Comparison of ENCODE assay signal across 12 cellular contexts in the genomic region with DNA sequence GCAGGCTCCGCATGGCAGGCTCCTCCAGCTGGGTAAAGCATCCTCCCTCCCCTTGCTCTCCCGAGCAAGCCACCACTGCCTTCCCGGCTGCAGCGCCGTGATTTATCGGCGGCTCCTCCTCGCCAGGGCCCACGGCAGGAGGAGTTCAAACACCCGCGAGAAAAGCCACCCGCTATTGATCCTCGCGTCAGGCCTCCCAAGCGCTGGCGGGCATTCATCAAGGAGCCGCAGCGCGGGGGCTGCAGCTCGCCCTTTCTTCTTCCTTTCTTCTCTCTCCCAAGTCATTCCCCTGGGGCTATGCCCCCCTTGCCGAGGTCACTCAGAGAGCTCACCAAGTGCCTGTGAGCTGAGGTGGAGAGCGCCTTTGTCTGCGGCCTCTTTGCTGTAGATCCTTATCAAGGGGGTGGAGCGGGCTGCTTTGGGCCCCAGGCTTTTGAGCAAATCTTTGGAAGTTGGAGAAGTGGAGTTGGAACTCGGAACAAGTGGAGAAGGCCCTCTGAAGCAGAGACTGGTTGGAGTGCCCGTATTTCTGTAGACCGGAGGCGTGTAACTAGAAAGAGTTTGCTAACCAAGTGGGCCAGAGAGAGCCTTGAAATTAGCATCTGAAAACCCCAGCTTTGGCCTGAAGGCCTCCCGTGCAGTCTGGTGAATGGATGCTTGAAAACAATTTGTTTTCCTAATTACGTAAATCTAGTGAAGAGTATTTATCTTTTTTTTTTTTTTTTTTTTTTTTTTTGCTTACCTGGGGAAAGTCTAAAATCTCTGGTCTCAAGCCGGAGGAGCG.
DNase-seq lines count a peak whose midpoint lies in the region; ATAC-seq, FAIRE-seq and TF ChIP-seq lines count a peak whose summit lies in the region.
"Had no signal": no experiment of that assay in that cellular context is flagged by ENCODE, and none has a peak within 500 bp of the region (broad histone marks: within the 10 kb centered on the region; RNA-seq: fewer than 3 reads in every experiment).

No MANE protein-coding gene starts in this region.

- H3K27me3 Mint-ChIP-seq in nephron progenitor cell (ENCODE audit: low read depth, poor library complexity), result peaks cover 13% of the 10 kb centered on the region

- H3K23ac ChIP-seq in H1 (ENCODE audit: insufficient read length), result no peak overlapping the region

- FAIRE-seq in H1 (lab: Jason Lieb, UNC), result peak; percentile 58
- FAIRE-seq: bronchial epithelial cell had no signal

- H2AFZ ChIP-seq in H1 (ENCODE audit: low read length), result no peak overlapping the region

- no peak overlapping the region for H2BK12ac ChIP-seq in H1 (ENCODE audit: low read depth, low read length)

- peak overlapping the region; percentile 97 for H3K27ac Mint-ChIP-seq in nephron progenitor cell

- H2BK20ac ChIP-seq in H1 (ENCODE audit: low read length), result no peak overlapping the region

- H3K9ac ChIP-seq in HUES48 (ENCODE audit: low read depth, low read length) (peak overlapping the region; percentile 42; the same call in 1 of the 2 replicates), H1 (replicated peaks in 1 of 4; ENCODE audit: extremely low read depth in 1 of 4, low read depth in 3 of 4, low read length in 3 of 4) (no peak overlapping the region; a peak in 2 of 7 replicates)
- H3K9ac ChIP-seq: KMS-11 had no signal

- H3K9me3 ChIP-seq in BE2C (no peaks in the 10 kb centered on the region), HUES48 (ENCODE audit: control insufficient read depth, insufficient read depth, low read length) (no peaks in the 10 kb centered on the region), H1 (ENCODE audit: insufficient read depth in 2 of 2, low read depth in 1 of 2, low read length in 1 of 2) (no peaks in the 10 kb centered on the region)

- DNase-seq in BE2C, result peak; percentile 51
- peak in 1 of 2 experiments; percentile 77 for DNase-seq in H1 (ENCODE audit: low read depth in 1 of 2, low spot score in 2 of 2)
- DNase-seq in nephron progenitor cell, result peak; percentile 76
- no peak for DNase-seq in glomerular visceral epithelial cell (ENCODE audit: extremely low spot score)
- no peak for DNase-seq in AG20443 (ENCODE audit: low spot score)
- DNase-seq: NCI-H510A treated with DMSO at 0.1 percent for 48 hours had no signal

- H2BK120ac ChIP-seq in H1 (replicated peaks; ENCODE audit: low read depth, low read length), result no peak overlapping the region

- peak overlapping the region; percentile 95 for H3K27ac ChIP-seq in HUES48 (ENCODE audit: low read depth, low read length)
- 0 out of 2 replicates have a peak overlapping the region, but pooled peaks have one; percentile 6 for H3K27ac ChIP-seq in H1 (ENCODE audit: low read depth, low read length)
- H3K27ac ChIP-seq: C4-2B, KMS-11 had no signal

- peaks cover 0 to 9% of the 10 kb centered on the region in 2 experiments; a peak in 1 of 4 replicates for H3K79me2 ChIP-seq in H1 (ENCODE audit: control insufficient read depth in 1 of 2, insufficient read depth in 2 of 2, low read length in 2 of 2)

- H3K9me3 Mint-ChIP-seq in nephron progenitor cell, result no peaks in the 10 kb centered on the region

- peaks cover 82% of the 10 kb centered on the region for H3K4me1 Mint-ChIP-seq in nephron progenitor cell

- H3K23me2 ChIP-seq in H1 (ENCODE audit: low read depth, low read length), result peaks cover 12% of the 10 kb centered on the region; the same call in 1 of the 2 replicates

- 3% methylated on average over 32 of the region's 32 CpGs; no CpG with 5 or more reads in 1 of the 2 experiments for WGBS in H1 (ENCODE audit: extremely low coverage in 1 of 2, insufficient coverage in 1 of 2, insufficient read length in 1 of 2, insufficient replicate concordance in 2 of 2, low coverage in 1 of 2, low lambda C conversion rate in 2 of 2, missing lambda C conversion rate in 1 of 2), 2 experiments

- H4K5ac ChIP-seq in H1 (ENCODE audit: insufficient read length, low read depth, low read length), result no peak overlapping the region

- H2BK15ac ChIP-seq in H1 (ENCODE audit: low read length), result no peak overlapping the region

- peak overlapping the region; percentile 87; the same call in 1 of the 2 replicates for H4K8ac ChIP-seq in H1 (ENCODE audit: extremely low read depth, insufficient read depth, low read length)

- TF ChIP-seq RAD21 in H1 (IDR thresholded peaks at IDR 0.05 in 1 of 2, conservative IDR thresholded peaks at IDR 0.05 in 1 of 2; ENCODE audit: low read depth in 2 of 2, low read length in 2 of 2), result no peak

- TF ChIP-seq EP300 in H1 (IDR thresholded peaks at IDR 0.05; ENCODE audit: borderline replicate concordance in 1 of 2, low read depth in 2 of 2, low read length in 2 of 2), result no peak

- H2AK5ac ChIP-seq in H1 (ENCODE audit: low read depth, low read length), result no peak overlapping the region

- H4K20me1 ChIP-seq in H1 (replicated peaks in 1 of 2; ENCODE audit: control insufficient read depth in 1 of 2, insufficient read depth in 2 of 2, low read length in 2 of 2), result peaks cover 50 to 66% of the 10 kb centered on the region in 2 experiments

- H3K4me2 ChIP-seq in H1 (ENCODE audit: insufficient read depth in 1 of 2, low read depth in 2 of 2, low read length in 2 of 2), result peak overlapping the region; percentile 66 to 79

- no peak overlapping the region; the same call in 1 of the 2 replicates for H3K18ac ChIP-seq in H1 (ENCODE audit: extremely low read depth, low read length)

- POLR2A ChIA-PET in H1 (lab: Charles Lee; ENCODE audit: partially characterized antibody), result interaction anchor here (1.6 to 2.5 kb wide), 3 partner anchors 11 to 24 kb away, joined by 4 to 12 read pairs (median 9); no protein-coding TSS in a partner anchor

- H2BK5ac ChIP-seq in H1 (ENCODE audit: low read depth, low read length), result no peak overlapping the region

- peaks cover 15% of the 10 kb centered on the region for H3K36me3 ChIP-seq in BE2C
- H3K36me3 ChIP-seq in HUES48 (ENCODE audit: control insufficient read depth, insufficient read depth, low read length), result no peaks in the 10 kb centered on the region
- H3K36me3 ChIP-seq in H1 (ENCODE audit: control insufficient read depth in 2 of 4, insufficient read depth in 4 of 4, low read length in 3 of 4), result no peaks in the 10 kb centered on the region

- H3K4me3 ChIP-seq in BE2C (ENCODE audit: low read depth, low read length), result peak overlapping the region; percentile 33
- H3K4me3 ChIP-seq in HUES48 (ENCODE audit: low read depth, low read length), result peak overlapping the region; percentile 47
- H3K4me3 ChIP-seq in H1 (ENCODE audit: extremely low read depth in 1 of 4, insufficient read depth in 2 of 4, low read depth in 3 of 4, low read length in 4 of 4), result peak overlapping the region in 3 of 4 experiments; percentile 31 to 75 (median 42); a peak in 6 of 8 replicates

- TF ChIP-seq CTCF in BE2C (IDR thresholded peaks at IDR 0.05; ENCODE audit: low read depth, low read length) (no peak), H1 (IDR thresholded peaks at IDR 0.05; ENCODE audit: control extremely low read depth in 1 of 3, insufficient read depth in 1 of 3, low read depth in 1 of 3, low read length in 3 of 3) (no peak), nephron progenitor cell (IDR thresholded peaks at IDR 0.05) (no peak)

- no peak for TF ChIP-seq POLR2A in H1 (IDR thresholded peaks at IDR 0.05; ENCODE audit: control extremely low read depth in 1 of 2, low read depth in 2 of 2, low read length in 2 of 2)

- no peak overlapping the region for H4K91ac ChIP-seq in H1 (replicated peaks; ENCODE audit: insufficient read length, low read length)

- H3K4ac ChIP-seq in H1 (replicated peaks; ENCODE audit: insufficient read length, low read depth, low read length), result no peak overlapping the region

- H3K4me3 Mint-ChIP-seq in nephron progenitor cell, result peak overlapping the region; percentile 73

- H3K4me1 ChIP-seq in BE2C, result peaks cover 44% of the 10 kb centered on the region
- H3K4me1 ChIP-seq in HUES48 (ENCODE audit: control insufficient read depth, insufficient read depth, low read length), result peaks cover 62% of the 10 kb centered on the region
- H3K4me1 ChIP-seq in H1 (replicated peaks in 1 of 4; ENCODE audit: control insufficient read depth in 3 of 4, insufficient read depth in 4 of 4, low read length in 3 of 4), result peaks cover 24 to 51% (median 35%) of the 10 kb centered on the region in 4 experiments

- CTCF ChIA-PET in H1 (lab: Charles Lee; ENCODE audit: partially characterized antibody), result interaction anchor here (0.6 to 2.1 kb wide), 5 partner anchors 9 to 43 kb away, joined by 3 to 7 read pairs (median 4); no protein-coding TSS in a partner anchor

- H3K36me3 Mint-ChIP-seq in nephron progenitor cell (ENCODE audit: low read depth), result peaks cover 9% of the 10 kb centered on the region

- H3K27me3 ChIP-seq in BE2C (no peaks in the 10 kb centered on the region), HUES48 (ENCODE audit: control insufficient read depth, insufficient read depth, low read length) (peaks cover 79% of the 10 kb centered on the region), H1 (replicated peaks in 1 of 4; ENCODE audit: control insufficient read depth in 3 of 4, extremely low read depth in 1 of 4, insufficient read depth in 3 of 4, low read length in 3 of 4) (peaks cover 36 to 75% (median 71%) of the 10 kb centered on the region in 4 experiments)

- no peak overlapping the region for H3K56ac ChIP-seq in H1 (replicated peaks; ENCODE audit: insufficient read length, low read depth, low read length)

- ATAC-seq in GM21576 (IDR thresholded peaks at IDR 0.05; ENCODE audit: unreplicated experiment) (no peak), GM21825 (IDR thresholded peaks at IDR 0.05; ENCODE audit: unreplicated experiment) (no peak)

- H3K14ac ChIP-seq in H1 (ENCODE audit: insufficient read length), result no peak overlapping the region

- peaks cover 3% of the 10 kb centered on the region; the same call in 1 of the 2 replicates for H3K79me1 ChIP-seq in H1 (ENCODE audit: low read depth, low read length)

TF ChIP-seq in H1, 55 proteins besides CTCF, POLR2A, EP300 and RAD21 (continues in another document):
- no peak for TF ChIP-seq ZNF274 (IDR thresholded peaks at IDR 0.05; ENCODE audit: borderline replicate concordance, extremely low read depth, low read length)
- TF ChIP-seq POU5F1 (IDR thresholded peaks at IDR 0.05; ENCODE audit: low read depth, low read length), result 0 out of 2 replicates have a peak, but pooled peaks have one; percentile 35
- no peak for TF ChIP-seq CHD2 (IDR thresholded peaks at IDR 0.05; ENCODE audit: low read length)
- no peak for TF ChIP-seq JUN (IDR thresholded peaks at IDR 0.05; ENCODE audit: low read depth, low read length)
- TF ChIP-seq TAF1 (IDR thresholded peaks at IDR 0.05; ENCODE audit: low read depth, low read length), result no peak
- TF ChIP-seq NANOG (IDR thresholded peaks at IDR 0.05; ENCODE audit: insufficient read depth, low read depth, low read length, poor library complexity, severe bottlenecking), result no peak
- TF ChIP-seq SIRT6 (IDR thresholded peaks at IDR 0.05; ENCODE audit: low read length), result no peak
- TF ChIP-seq, protein P1, sequence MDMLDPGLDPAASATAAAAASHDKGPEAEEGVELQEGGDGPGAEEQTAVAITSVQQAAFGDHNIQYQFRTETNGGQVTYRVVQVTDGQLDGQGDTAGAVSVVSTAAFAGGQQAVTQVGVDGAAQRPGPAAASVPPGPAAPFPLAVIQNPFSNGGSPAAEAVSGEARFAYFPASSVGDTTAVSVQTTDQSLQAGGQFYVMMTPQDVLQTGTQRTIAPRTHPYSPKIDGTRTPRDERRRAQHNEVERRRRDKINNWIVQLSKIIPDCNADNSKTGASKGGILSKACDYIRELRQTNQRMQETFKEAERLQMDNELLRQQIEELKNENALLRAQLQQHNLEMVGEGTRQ (IDR thresholded peaks at IDR 0.05; ENCODE audit: low read length), result no peak

Comparison
In these comparisons a context has a peak if more than half of its experiments do, and no peak if none do; other contexts are left out.
1. DNase-seq: peak in BE2C (single experiment) and nephron progenitor cell (single experiment); none in glomerular visceral epithelial cell (single experiment) and AG20443 (single experiment).
2. Peak in every context shown above with its lines, with median percentiles within 50 percentile points of each other: H3K4me3 ChIP-seq.